15 cellular contexts compared by ENCODE assay signal in genomic region chr16:1656808-1657617, GRCh38. TPM values are rescaled to one million over a fixed set of nuclear protein-coding genes. Genes with fewer than 3 reads are reported as not detected.
DNase-seq lines count a peak whose midpoint lies in the region; ATAC-seq, FAIRE-seq and TF ChIP-seq lines count a peak whose summit lies in the region.
"Had no signal": no experiment of that assay in that cellular context is flagged by ENCODE, and none has a peak within 500 bp of the region (broad histone marks: within the 10 kb centered on the region; RNA-seq: fewer than 3 reads in every experiment).

No MANE protein-coding gene starts in this region.

- H3K27ac ChIP-seq in HEK293 (ENCODE audit: extremely low read depth, low read depth, low read length) (no peak overlapping the region), testis (no peak overlapping the region), neural progenitor cell (no peak overlapping the region)
- H3K27ac ChIP-seq in CD4-positive, alpha-beta T cell (ENCODE audit: low read depth, low read length) = no peak overlapping the region

- H3K4me2 ChIP-seq in neural progenitor cell = no peak overlapping the region

- H4K20me1 ChIP-seq in neural progenitor cell (ENCODE audit: low read depth) = no peaks in the 10 kb centered on the region

- no peak overlapping the region for H3K4me3 Mint-ChIP-seq in CD4-positive, alpha-beta T cell
- no peak overlapping the region for H3K4me3 Mint-ChIP-seq in neural progenitor cell

- H3K4me3 ChIP-seq in HEK293 (ENCODE audit: low read depth, low read length) (no peak overlapping the region), testis (no peak overlapping the region), neural progenitor cell (no peak overlapping the region)

- no peaks in the 10 kb centered on the region for H3K4me1 Mint-ChIP-seq in CD4-positive, alpha-beta T cell (ENCODE audit: low read depth)
- H3K4me1 Mint-ChIP-seq in neural progenitor cell = no peaks in the 10 kb centered on the region

- POLR2A ChIA-PET in HEK293 (lab: Yijun Ruan, JAX) = no interaction called here
- POLR2A ChIA-PET in CD4-positive, alpha-beta T cell (lab: Charles Lee) = no interaction called here

- intact Hi-C loops in left cardiac atrium (cut with DNase I) = no loop called here
- intact Hi-C loops in testis (cut with DNase I; ENCODE audit: low total_unique reads) = no loop called here
- intact Hi-C loops in CD4-positive, alpha-beta T cell (cut with DNase I, micrococcal nuclease) = no loop called here

- H3K9ac ChIP-seq in neural progenitor cell = no peak overlapping the region

- no peaks in the 10 kb centered on the region for H3K27me3 Mint-ChIP-seq in CD4-positive, alpha-beta T cell
- no peaks in the 10 kb centered on the region for H3K27me3 Mint-ChIP-seq in neural progenitor cell (ENCODE audit: insufficient read depth, low read depth)

- no peaks in the 10 kb centered on the region for H3F3A ChIP-seq in neural progenitor cell (ENCODE audit: low read depth)

- FAIRE-seq in D721Med (lab: Jason Lieb, UNC) = no peak
- FAIRE-seq: HTR-8/SVneo had no signal

- peaks cover 14 to 86% of the 10 kb centered on the region in 2 experiments; a peak in 2 of 3 replicates for H3K36me3 ChIP-seq in HEK293 (ENCODE audit: control insufficient read depth in 2 of 2, insufficient read depth in 1 of 2, low read length in 2 of 2)
- no peaks in the 10 kb centered on the region for H3K36me3 ChIP-seq in testis (ENCODE audit: low read depth, missing control alignments)
- H3K36me3 ChIP-seq in neural progenitor cell = no peaks in the 10 kb centered on the region

- H3K4me1 ChIP-seq in HEK293 (ENCODE audit: control insufficient read depth, insufficient read depth, low read length) (no peaks in the 10 kb centered on the region), testis (peaks cover 4% of the 10 kb centered on the region), neural progenitor cell (no peaks in the 10 kb centered on the region)

- no peaks in the 10 kb centered on the region for H3K79me2 ChIP-seq in neural progenitor cell (ENCODE audit: low read depth)

- CTCF ChIA-PET in HEK293 (lab: Yijun Ruan, JAX) = interaction anchor here (0.6 kb wide), 1 partner anchor 104 kb away, joined by 3 read pairs; no protein-coding TSS in a partner anchor
- CTCF ChIA-PET in CD4-positive, alpha-beta T cell (lab: Charles Lee) = no interaction called here

- no peaks in the 10 kb centered on the region for H3K9me3 ChIP-seq in HEK293 (ENCODE audit: control insufficient read depth, insufficient read depth, low read depth, low read length)
- no peaks in the 10 kb centered on the region for H3K9me3 ChIP-seq in testis
- no peaks in the 10 kb centered on the region for H3K9me3 ChIP-seq in CD4-positive, alpha-beta T cell (ENCODE audit: control insufficient read depth, low read length)
- H3K9me3 ChIP-seq in neural progenitor cell (ENCODE audit: low read depth) = no peaks in the 10 kb centered on the region

- ATAC-seq in left cardiac atrium = peak; percentile 80 to 81
- no peak for ATAC-seq in CD4-positive, alpha-beta T cell (ENCODE audit: poor library complexity)

- H3K36me3 Mint-ChIP-seq in CD4-positive, alpha-beta T cell (ENCODE audit: low read depth) = peaks cover 57% of the 10 kb centered on the region
- H3K36me3 Mint-ChIP-seq in neural progenitor cell = peaks cover 10% of the 10 kb centered on the region

- H3K9me3 Mint-ChIP-seq in CD4-positive, alpha-beta T cell = no peaks in the 10 kb centered on the region
- H3K9me3 Mint-ChIP-seq in neural progenitor cell = no peaks in the 10 kb centered on the region

- no peak overlapping the region for H3K27ac Mint-ChIP-seq in CD4-positive, alpha-beta T cell
- H3K27ac Mint-ChIP-seq in neural progenitor cell = no peak overlapping the region

- WGBS in testis, 2 donors = 73 to 79% methylated on average over 4 to 24 of the region's 24 CpGs

- DNase-seq in cerebellar cortex (ENCODE audit: low spot score) (peak; percentile 85), left cardiac atrium (peak; percentile 74), testis (peak; percentile 62), D721Med (ENCODE audit: insufficient read length, low spot score) (no peak), neural progenitor cell (ENCODE audit: low spot score) (no peak)
- no peak for DNase-seq in CD4-positive, alpha-beta T cell
- DNase-seq: DMS79 treated with DMSO at 0.1 percent for 48 hours, H7, NCI-H187, NCI-H2107, NCI-H510A, NCI-H774, OCI-M1 had no signal

- H3K27me3 ChIP-seq in testis (no peaks in the 10 kb centered on the region), neural progenitor cell (no peaks in the 10 kb centered on the region)
- no peaks in the 10 kb centered on the region for H3K27me3 ChIP-seq in CD4-positive, alpha-beta T cell (ENCODE audit: control insufficient read depth, insufficient read depth, low read length)

- no peak overlapping the region for H2AFZ ChIP-seq in neural progenitor cell (replicated peaks)

- TF ChIP-seq POLR2A in testis (IDR thresholded peaks at IDR 0.05) = no peak

- TF ChIP-seq CTCF in HEK293 (tag by site-specific recombination; IDR thresholded peaks at IDR 0.05) (no peak), testis (IDR thresholded peaks at IDR 0.05) (no peak), D721Med (IDR thresholded peaks at IDR 0.05; ENCODE audit: insufficient read depth, missing control alignments) (no peak), neural progenitor cell (IDR thresholded peaks at IDR 0.05) (no peak)
- no peak for TF ChIP-seq CTCF in CD4-positive, alpha-beta T cell (IDR thresholded peaks at IDR 0.05)

TF ChIP-seq in HEK293, 187 proteins besides CTCF, POLR2A, EP300 and RAD21:
- TF ChIP-seq ZIC2 (tag by site-specific recombination; IDR thresholded peaks at IDR 0.05) (peak; percentile 78), HOXD13 (CRISPR knock-in tag; IDR thresholded peaks at IDR 0.05; ENCODE audit: borderline replicate concordance) (no peak)

RNA-seq across cellular contexts. Expression of gene JPT2, which starts 21.1 kb away (rescaled TPM):
- 10 to 100 TPM; 29.1 to 35.3 TPM for total RNA-seq in left cardiac atrium
- 10 to 100 TPM; 25.8 to 27.9 TPM for total RNA-seq in testis
- polyA plus RNA-seq in testis (ENCODE audit: insufficient read depth, low read depth, low replicate concordance) = 45.2 TPM
- total RNA-seq in CD4-positive, alpha-beta T cell = 1 to 10 TPM; 2.5 to 3.2 TPM
- 187 and 207 TPM in 2 replicates for total RNA-seq in neural progenitor cell (ENCODE audit: low replicate concordance)

RNA-seq across cellular contexts. Expression of gene CRAMP1, which starts 44.9 kb away (rescaled TPM):
- total RNA-seq in left cardiac atrium (10 to 100 TPM; 10.2 to 12.1 TPM), testis (10 to 100 TPM; 54.8 to 65.1 TPM), neural progenitor cell (ENCODE audit: low replicate concordance) (11.7 and 19.5 TPM in 2 replicates)
- polyA plus RNA-seq in testis (ENCODE audit: insufficient read depth, low read depth, low replicate concordance) = 54.1 TPM
- total RNA-seq in CD4-positive, alpha-beta T cell = 10 to 100 TPM; 14.1 to 15.2 TPM

RNA-seq across cellular contexts. Expression of gene IFT140, which starts 45.1 kb away (rescaled TPM):
- 1 to 10 TPM; 6.9 to 8.6 TPM for total RNA-seq in left cardiac atrium
- total RNA-seq in testis = 10 to 100 TPM; 57.4 to 74.0 TPM
- 113 TPM for polyA plus RNA-seq in testis (ENCODE audit: insufficient read depth, low read depth, low replicate concordance)
- total RNA-seq in CD4-positive, alpha-beta T cell = 1 to 10 TPM; 4.3 to 5.6 TPM
- total RNA-seq in neural progenitor cell (ENCODE audit: low replicate concordance) = 33.8 and 64.4 TPM in 2 replicates

RNA-seq across cellular contexts. Expression of gene MAPK8IP3, which starts 49.0 kb away (rescaled TPM):
- total RNA-seq in left cardiac atrium = 10 to 100 TPM; 60.9 to 70.4 TPM
- total RNA-seq in testis = 100 to 1,000 TPM; 128 to 154 TPM
- 52.7 TPM for polyA plus RNA-seq in testis (ENCODE audit: insufficient read depth, low read depth, low replicate concordance)
- 100 to 1,000 TPM; 290 to 297 TPM for total RNA-seq in CD4-positive, alpha-beta T cell
- total RNA-seq in neural progenitor cell (ENCODE audit: low replicate concordance) = 28.5 and 71.3 TPM in 2 replicates

Comparison
In these comparisons a context has a peak if more than half of its experiments do, and no peak if none do; other contexts are left out.
1. DNase-seq: peak in cerebellar cortex (single experiment), left cardiac atrium (single experiment) and testis (single experiment); none in CD4-positive, alpha-beta T cell (0 of 10), D721Med (single experiment) and neural progenitor cell (single experiment).
2. RNA of gene JPT2, which starts 21.1 kb away (total RNA-seq): 187 to 207 TPM in neural progenitor cell, 29.1 to 35.3 TPM in left cardiac atrium and 25.8 to 27.9 TPM in testis; 2.5 to 3.2 TPM in CD4-positive, alpha-beta T cell; every median in the first group is over 4 times any median in the second.